1 cellular context compared by ENCODE assay signal in genomic region chr15:44812029-44812517, GRCh38.
TF ChIP-seq lines count a peak whose summit lies in the region.

No MANE protein-coding gene starts in this region.

TF ChIP-seq in SK-N-SH, 30 proteins besides CTCF, POLR2A, EP300 and RAD21 (continued from another document):
- TF ChIP-seq REST (IDR thresholded peaks at IDR 0.05; ENCODE audit: low read depth, low read length) (no peak), JUND (IDR thresholded peaks at IDR 0.05) (no peak), TAF1 (IDR thresholded peaks at IDR 0.05; ENCODE audit: borderline replicate concordance, low read depth, low read length) (no peak), MEF2A (IDR thresholded peaks at IDR 0.05; ENCODE audit: borderline replicate concordance, low read depth) (no peak), CHD2 (IDR thresholded peaks at IDR 0.05; ENCODE audit: low read length, partially characterized antibody) (no peak), NRF1 (IDR thresholded peaks at IDR 0.05; ENCODE audit: low read depth, low read length) (no peak), MXI1 (IDR thresholded peaks at IDR 0.05; ENCODE audit: low read depth, low read length) (no peak), NFIC (IDR thresholded peaks at IDR 0.05; ENCODE audit: borderline replicate concordance) (no peak)
